Comparison of ENCODE assay signal across 14 cellular contexts in genomic region chr7:123594813-123595241, GRCh38. TPM values are rescaled to one million over a fixed set of nuclear protein-coding genes. Genes with fewer than 3 reads are reported as not detected.
DNase-seq lines count a peak whose midpoint lies in the region; ATAC-seq and TF ChIP-seq lines count a peak whose summit lies in the region.
"Had no signal": no experiment of that assay in that cellular context is flagged by ENCODE, and none has a peak within 500 bp of the region (broad histone marks: within the 10 kb centered on the region; RNA-seq: fewer than 3 reads in every experiment).

No MANE protein-coding gene starts in this region.

- WGBS in right cardiac atrium: 52% methylated on average over 10 of the region's 10 CpGs

- no peaks in the 10 kb centered on the region for H3K9me3 ChIP-seq in cardiac muscle cell (ENCODE audit: low read depth)
- no peaks in the 10 kb centered on the region for H3K9me3 ChIP-seq in right cardiac atrium (ENCODE audit: control insufficient read depth, low read length)

- H3K36me3 Mint-ChIP-seq in naive thymus-derived CD8-positive, alpha-beta T cell: peaks cover 0 to 4% (median 0%) of the 10 kb centered on the region in 3 donors

- H3K4me3 Mint-ChIP-seq in naive thymus-derived CD8-positive, alpha-beta T cell: no peak overlapping the region
- H3K4me3 Mint-ChIP-seq: activated naive CD8-positive, alpha-beta T cell treated with anti-CD3 and anti-CD28 coated beads, Interleukin-2, amount 50 U/mL, for 24 hours; effector memory CD8-positive, alpha-beta T cell had no signal

- H3K27me3 Mint-ChIP-seq in naive thymus-derived CD8-positive, alpha-beta T cell: peaks cover 27 to 66% (median 40%) of the 10 kb centered on the region in 5 donors

- DNase-seq in cardiac muscle cell (ENCODE audit: low read depth in 1 of 2, low spot score in 1 of 2) (peak in 1 of 2 donors; percentile 38), right cardiac atrium (no peak), NCI-H748 treated with DMSO at 0.1 percent for 48 hours (lab: John Stamatoyannopoulos, UW) (peak; percentile 74), iPS DF 19.7 (ENCODE audit: low read depth, low spot score) (peak; percentile 45), cortex of kidney (lab: John Stamatoyannopoulos, UW) (no peak)
- DNase-seq in naive thymus-derived CD8-positive, alpha-beta T cell: no peak
- DNase-seq: activated naive CD8-positive, alpha-beta T cell treated with anti-CD3 and anti-CD28 coated beads, Interleukin-2, amount 50 U/mL, for 24 hours; effector memory CD8-positive, alpha-beta T cell; T1000 had no signal

- no peaks in the 10 kb centered on the region for H3K4me1 Mint-ChIP-seq in naive thymus-derived CD8-positive, alpha-beta T cell
- H3K4me1 Mint-ChIP-seq: activated naive CD8-positive, alpha-beta T cell treated with anti-CD3 and anti-CD28 coated beads, Interleukin-2, amount 50 U/mL, for 24 hours had no signal

- no peak overlapping the region for H3K27ac Mint-ChIP-seq in naive thymus-derived CD8-positive, alpha-beta T cell
- H3K27ac Mint-ChIP-seq: activated naive CD8-positive, alpha-beta T cell treated with anti-CD3 and anti-CD28 coated beads, Interleukin-2, amount 50 U/mL, for 24 hours; effector memory CD8-positive, alpha-beta T cell had no signal

- H3K36me3 ChIP-seq in cardiac muscle cell: no peaks in the 10 kb centered on the region

- POLR2A ChIA-PET in naive thymus-derived CD8-positive, alpha-beta T cell (lab: Charles Lee): no interaction called here

- H3K4me3 ChIP-seq in cardiac muscle cell (no peak overlapping the region), right cardiac atrium (ENCODE audit: low read length) (no peak overlapping the region)

- no peak for TF ChIP-seq CTCF in cardiac muscle cell (IDR thresholded peaks at IDR 0.05; ENCODE audit: low read depth, low read length)

- H3K27me3 ChIP-seq in cardiac muscle cell (no peaks in the 10 kb centered on the region), right cardiac atrium (ENCODE audit: control insufficient read depth, insufficient read depth) (no peaks in the 10 kb centered on the region)

- H3K27ac ChIP-seq in cardiac muscle cell: peak overlapping the region; percentile 69
- H3K27ac ChIP-seq in right cardiac atrium (ENCODE audit: low read length): no peak overlapping the region

- intact Hi-C loops in right cardiac atrium (cut with DNase I): no loop called here

- no peaks in the 10 kb centered on the region for H3K9me3 Mint-ChIP-seq in naive thymus-derived CD8-positive, alpha-beta T cell
- H3K9me3 Mint-ChIP-seq: activated naive CD8-positive, alpha-beta T cell treated with anti-CD3 and anti-CD28 coated beads, Interleukin-2, amount 50 U/mL, for 24 hours; effector memory CD8-positive, alpha-beta T cell had no signal

- no peak for ATAC-seq in right cardiac atrium
- no peak for ATAC-seq in HG03135 (IDR thresholded peaks at IDR 0.05; ENCODE audit: unreplicated experiment)
- ATAC-seq in naive thymus-derived CD8-positive, alpha-beta T cell: no peak
- no peak for ATAC-seq in GM18873 (IDR thresholded peaks at IDR 0.05; ENCODE audit: low FRiP score, unreplicated experiment)
- ATAC-seq: activated naive CD8-positive, alpha-beta T cell treated with anti-CD3 and anti-CD28 coated beads, Interleukin-2, amount 50 U/mL, for 24 hours; effector memory CD8-positive, alpha-beta T cell had no signal

- peaks cover 9% of the 10 kb centered on the region for H3K4me1 ChIP-seq in cardiac muscle cell (ENCODE audit: low read depth)
- no peaks in the 10 kb centered on the region for H3K4me1 ChIP-seq in right cardiac atrium (ENCODE audit: control insufficient read depth, insufficient read depth, low read length)

RNA-seq across cellular contexts. Expression of gene ASB15, which starts 6.8 kb away (rescaled TPM):
- total RNA-seq in cardiac muscle cell (not detected in 2 replicates), right cardiac atrium (10 to 100 TPM; 15.6 to 56.7 (median 39.5) TPM)
- polyA plus RNA-seq in cardiac muscle cell (not detected in 2 replicates), right cardiac atrium (23.7 TPM)
- total RNA-seq in naive thymus-derived CD8-positive, alpha-beta T cell: not detected
- under 1 TPM in 2 of 3 donors, not detected in 1; 0.09 to 0.11 TPM for polyA plus RNA-seq in naive thymus-derived CD8-positive, alpha-beta T cell
- total RNA-seq: A673, mesenteric fat pad, temporal lobe had no signal

RNA-seq across cellular contexts. Expression of gene NDUFA5, which starts 37.2 kb away (rescaled TPM):
- 63.9 and 64.0 TPM in 2 replicates for total RNA-seq in cardiac muscle cell
- 216 and 217 TPM in 2 replicates for polyA plus RNA-seq in cardiac muscle cell
- total RNA-seq in right cardiac atrium: 100 to 1,000 TPM; 270 to 342 (median 313) TPM
- 375 TPM for polyA plus RNA-seq in right cardiac atrium
- 10 to 100 TPM; 65.3 to 72.6 TPM for total RNA-seq in naive thymus-derived CD8-positive, alpha-beta T cell
- 10 to 100 TPM; 65.0 to 92.8 (median 87.5) TPM for polyA plus RNA-seq in naive thymus-derived CD8-positive, alpha-beta T cell

Comparison
In these comparisons a context has a peak if more than half of its experiments do, and no peak if none do; other contexts are left out.
1. RNA of gene ASB15, which starts 6.8 kb away (total RNA-seq): 15.6 to 56.7 TPM in right cardiac atrium; not detected in cardiac muscle cell and not detected in naive thymus-derived CD8-positive, alpha-beta T cell; every median in the first group is over 10 times any median in the second.
2. DNase-seq: peak in NCI-H748 treated with DMSO at 0.1 percent for 48 hours (single experiment) and iPS DF 19.7 (single experiment); none in right cardiac atrium (0 of 3), naive thymus-derived CD8-positive, alpha-beta T cell (0 of 10) and cortex of kidney (single experiment).